In genomic region chr3:84547971-84548970, GRCh38 we compare ENCODE assay signal across 9 cellular contexts.
DNase-seq lines count a peak whose midpoint lies in the region; ATAC-seq, FAIRE-seq and TF ChIP-seq lines count a peak whose summit lies in the region.
"Had no signal": no experiment of that assay in that cellular context is flagged by ENCODE, and none has a peak within 500 bp of the region (broad histone marks: within the 10 kb centered on the region; RNA-seq: fewer than 3 reads in every experiment).

No MANE protein-coding gene starts in this region.

- H3K4me2 ChIP-seq in K562 (ENCODE audit: insufficient read depth, low read length): no peak overlapping the region

- TF ChIP-seq CTCF in K562 (IDR thresholded peaks at IDR 0.05 in 2 of 3, conservative IDR thresholded peaks at IDR 0.05 in 1 of 3; ENCODE audit: insufficient read depth in 2 of 3, low read depth in 1 of 3, low read length in 3 of 3): peak in 1 of 3 experiments; percentile 34; a peak in 1 of 6 replicates

- TF ChIP-seq POLR2A in K562 (conservative IDR thresholded peaks at IDR 0.05): no peak

- no peaks in the 10 kb centered on the region for H3K79me2 ChIP-seq in K562 (ENCODE audit: control insufficient read depth, insufficient read depth, low read length)

- no peak overlapping the region for H3K4me3 Mint-ChIP-seq in activated naive CD8-positive, alpha-beta T cell treated with anti-CD3 and anti-CD28 coated beads, Interleukin-2, amount 10 ng/mL, durations not matched to agents 7 days and 5 days
- no peak overlapping the region for H3K4me3 Mint-ChIP-seq in activated naive CD8-positive, alpha-beta T cell treated with anti-CD3 and anti-CD28 coated beads for 36 hours
- H3K4me3 Mint-ChIP-seq: central memory CD8-positive, alpha-beta T cell had no signal

- peak; percentile 52 for ATAC-seq in activated naive CD8-positive, alpha-beta T cell treated with anti-CD3 and anti-CD28 coated beads, Interleukin-2, amount 10 ng/mL, durations not matched to agents 7 days and 5 days (ENCODE audit: low read depth)
- ATAC-seq in HG02943 (IDR thresholded peaks at IDR 0.05; ENCODE audit: low read depth, unreplicated experiment): peak; percentile 75
- ATAC-seq in K562: peak; percentile 66

- H3K4me1 ChIP-seq in K562 (replicated peaks in 1 of 2; ENCODE audit: control insufficient read depth in 2 of 2, insufficient read depth in 2 of 2, low read length in 2 of 2): no peaks in the 10 kb centered on the region

- H3K9ac ChIP-seq in K562 (ENCODE audit: insufficient read depth in 1 of 2, low read depth in 2 of 2, low read length in 2 of 2): no peak overlapping the region

- POLR2A ChIA-PET in activated naive CD8-positive, alpha-beta T cell treated with anti-CD3 and anti-CD28 coated beads, Interleukin-2, amount 10 ng/mL, durations not matched to agents 7 days and 5 days (lab: Charles Lee): no interaction called here
- POLR2A ChIA-PET in K562 (lab: Yijun Ruan, JAX): no interaction called here

- no peak overlapping the region for H3K27ac ChIP-seq in K562 (ENCODE audit: extremely low read depth, low read depth, low read length)

- no TSS peak for BruUV-seq in K562 (replicated peaks; lab: Mats Ljungman, UMichigan)

- no peaks in the 10 kb centered on the region for H3K36me3 ChIP-seq in K562 (ENCODE audit: control insufficient read depth, insufficient read depth, low read length)

- intact Hi-C loops in K562 (cut with micrococcal nuclease): loop anchor here (10.0 kb wide), 1 partner anchor 1027 kb away; no protein-coding TSS in a partner anchor

- no peaks in the 10 kb centered on the region for H3K27me3 Mint-ChIP-seq in activated naive CD8-positive, alpha-beta T cell treated with anti-CD3 and anti-CD28 coated beads, Interleukin-2, amount 10 ng/mL, durations not matched to agents 7 days and 5 days
- no peaks in the 10 kb centered on the region for H3K27me3 Mint-ChIP-seq in activated naive CD8-positive, alpha-beta T cell treated with anti-CD3 and anti-CD28 coated beads for 36 hours
- H3K27me3 Mint-ChIP-seq: central memory CD8-positive, alpha-beta T cell had no signal

- FAIRE-seq in K562 (lab: Jason Lieb, UNC): no peak

- WGBS in K562 (ENCODE audit: insufficient coverage, low coverage, missing lambda C conversion rate): 9% methylated on average over 13 of the region's 23 CpGs

- no peak for TF ChIP-seq EP300 in K562 (IDR thresholded peaks at IDR 0.05; ENCODE audit: low read length)

- H3K27me3 ChIP-seq in K562 (ENCODE audit: control insufficient read depth in 2 of 2, insufficient read depth in 2 of 2, low read length in 2 of 2): no peaks in the 10 kb centered on the region

- H3K9me1 ChIP-seq in K562 (ENCODE audit: control insufficient read depth, insufficient read depth, low read length): no peaks in the 10 kb centered on the region

- H4K20me1 ChIP-seq in K562 (replicated peaks; ENCODE audit: control insufficient read depth, insufficient read depth, low read length): no peaks in the 10 kb centered on the region

- in situ Hi-C loops in K562 (cut with MboI): no loop called here

- DNase-seq in activated naive CD8-positive, alpha-beta T cell treated with anti-CD3 and anti-CD28 coated beads, Interleukin-2, amount 10 ng/mL, durations not matched to agents 7 days and 5 days: no peak
- no peak for DNase-seq in activated naive CD8-positive, alpha-beta T cell treated with anti-CD3 and anti-CD28 coated beads for 36 hours
- peak; percentile 81 for DNase-seq in NCI-H146 treated with DMSO at 0.1 percent for 48 hours (lab: John Stamatoyannopoulos, UW; ENCODE audit: unreplicated experiment)
- peak in 2 of 4 experiments; percentile 2 to 3 for DNase-seq in K562 (ENCODE audit: extremely low read depth in 1 of 4, low spot score in 3 of 4)
- DNase-seq in left kidney (ENCODE audit: low read depth, low spot score): peak; percentile 65
- no peak for DNase-seq in NCI-H774 (lab: John Stamatoyannopoulos, UW)
- no peak for DNase-seq in stimulated activated CD4-positive, alpha-beta T cell treated with anti-CD3 and anti-CD28 coated beads, Interleukin-4, amount 100 ng/mL, for 1 hour

- H3K4me1 Mint-ChIP-seq in activated naive CD8-positive, alpha-beta T cell treated with anti-CD3 and anti-CD28 coated beads, Interleukin-2, amount 10 ng/mL, durations not matched to agents 7 days and 5 days: no peaks in the 10 kb centered on the region
- H3K4me1 Mint-ChIP-seq in activated naive CD8-positive, alpha-beta T cell treated with anti-CD3 and anti-CD28 coated beads for 36 hours: no peaks in the 10 kb centered on the region
- H3K4me1 Mint-ChIP-seq: central memory CD8-positive, alpha-beta T cell had no signal

- no peaks in the 10 kb centered on the region for H3K36me3 Mint-ChIP-seq in activated naive CD8-positive, alpha-beta T cell treated with anti-CD3 and anti-CD28 coated beads, Interleukin-2, amount 10 ng/mL, durations not matched to agents 7 days and 5 days
- no peaks in the 10 kb centered on the region for H3K36me3 Mint-ChIP-seq in activated naive CD8-positive, alpha-beta T cell treated with anti-CD3 and anti-CD28 coated beads for 36 hours

- no peak overlapping the region for H3K27ac Mint-ChIP-seq in activated naive CD8-positive, alpha-beta T cell treated with anti-CD3 and anti-CD28 coated beads, Interleukin-2, amount 10 ng/mL, durations not matched to agents 7 days and 5 days
- no peak overlapping the region for H3K27ac Mint-ChIP-seq in activated naive CD8-positive, alpha-beta T cell treated with anti-CD3 and anti-CD28 coated beads for 36 hours

- no peak overlapping the region for H3K4me3 ChIP-seq in K562

- TF ChIP-seq RAD21 in K562 (CRISPR knock-in tag; conservative IDR thresholded peaks at IDR 0.05 in 1 of 2, IDR thresholded peaks at IDR 0.05 in 1 of 2): peak in 1 of 2 experiments; percentile 18; a peak in 1 of 4 replicates

- CTCF ChIA-PET in K562 (lab: Yijun Ruan, JAX; ENCODE audit: low intra/inter-chr PET ratio): no interaction called here

- peak overlapping the region; percentile 24; the same call in 1 of the 2 replicates for H2AFZ ChIP-seq in K562 (ENCODE audit: low read depth, low read length)

- no peaks in the 10 kb centered on the region for H3K9me3 ChIP-seq in K562 (replicated peaks; ENCODE audit: control insufficient read depth, insufficient read depth, low read depth, low read length)

- peaks cover 2% of the 10 kb centered on the region for H3K9me3 Mint-ChIP-seq in activated naive CD8-positive, alpha-beta T cell treated with anti-CD3 and anti-CD28 coated beads, Interleukin-2, amount 10 ng/mL, durations not matched to agents 7 days and 5 days
- peaks cover 6% of the 10 kb centered on the region for H3K9me3 Mint-ChIP-seq in activated naive CD8-positive, alpha-beta T cell treated with anti-CD3 and anti-CD28 coated beads for 36 hours

TF ChIP-seq in K562, 482 proteins besides CTCF, POLR2A, EP300 and RAD21 (continues in another document):
- TF ChIP-seq TAL1 (IDR thresholded peaks at IDR 0.05) (no peak), POLR2G (IDR thresholded peaks at IDR 0.05; ENCODE audit: low read depth, low read length) (no peak), ETV1 (tag; conservative IDR thresholded peaks at IDR 0.05; ENCODE audit: low read depth) (no peak), ZNF232 (CRISPR knock-in tag; IDR thresholded peaks at IDR 0.05) (no peak), MAFK (IDR thresholded peaks at IDR 0.05; ENCODE audit: low read length) (no peak), ZNF551 (CRISPR knock-in tag; IDR thresholded peaks at IDR 0.05) (no peak), CUX1 (CRISPR knock-in tag; IDR thresholded peaks at IDR 0.05) (no peak), PCBP1 (IDR thresholded peaks at IDR 0.05; ENCODE audit: low read depth, low read length, poor library complexity, severe bottlenecking) (no peak), ARID2 (IDR thresholded peaks at IDR 0.05) (no peak), SMAD3 (CRISPR knock-in tag; conservative IDR thresholded peaks at IDR 0.05) (no peak)

Comparison
In these comparisons a context has a peak if more than half of its experiments do, and no peak if none do; other contexts are left out.
1. DNase-seq: peak in NCI-H146 treated with DMSO at 0.1 percent for 48 hours (single experiment) and left kidney (single experiment); none in activated naive CD8-positive, alpha-beta T cell treated with anti-CD3 and anti-CD28 coated beads, Interleukin-2, amount 10 ng/mL, durations not matched to agents 7 days and 5 days (single experiment), activated naive CD8-positive, alpha-beta T cell treated with anti-CD3 and anti-CD28 coated beads for 36 hours (single experiment), NCI-H774 (single experiment) and stimulated activated CD4-positive, alpha-beta T cell treated with anti-CD3 and anti-CD28 coated beads, Interleukin-4, amount 100 ng/mL, for 1 hour (single experiment).
2. Peak in every context shown above with its lines, with median percentiles within 50 percentile points of each other: ATAC-seq.